In genomic region chr7:139133335-139134139, GRCh38 we compare ENCODE assay signal across 8 cellular contexts. TPM values are rescaled to one million over a fixed set of nuclear protein-coding genes. Genes with fewer than 3 reads are reported as not detected.
A peak's percentile ranks its signal among the peaks of the same experiment; 100 is the strongest.
DNase-seq lines count a peak whose midpoint lies in the region; ATAC-seq, FAIRE-seq and TF ChIP-seq lines count a peak whose summit lies in the region.

No MANE protein-coding gene starts in this region.

- H3K4me3 ChIP-seq in AG10803 (ENCODE audit: low read length) (peak overlapping the region; percentile 87), kidney (ENCODE audit: low read length in 2 of 2) (peak overlapping the region; percentile 85 to 95)

- ATAC-seq in GM19023 (IDR thresholded peaks at IDR 0.05; ENCODE audit: unreplicated experiment) (peak; percentile 99), HG03175 (IDR thresholded peaks at IDR 0.05; ENCODE audit: unreplicated experiment) (peak; percentile 98)

- H3K27ac ChIP-seq in kidney (ENCODE audit: low read depth in 2 of 2, low read length in 2 of 2): peak overlapping the region; percentile 49 to 51

- peaks cover 0 to 6% of the 10 kb centered on the region in 2 donors for H3K4me1 ChIP-seq in kidney (ENCODE audit: control insufficient read depth in 1 of 2, insufficient read depth in 1 of 2, low read depth in 1 of 2, low read length in 2 of 2)

- FAIRE-seq in kidney (lab: Jason Lieb, UNC): no peak

- peak; percentile 87 for DNase-seq in AG10803 (ENCODE audit: low read depth)
- DNase-seq in NCI-H345 treated with DMSO at 0.1 percent for 48 hours (lab: John Stamatoyannopoulos, UW; ENCODE audit: unreplicated experiment): peak; percentile 75
- peak; percentile 77 for DNase-seq in activated CD4-positive, CD25-positive, alpha-beta regulatory T cell treated with anti-CD3 and anti-CD28 coated beads, Interleukin-2, amount 50 U/mL, for 72 hours
- DNase-seq in cerebellar cortex (ENCODE audit: low spot score): peak; percentile 91
- peak; percentile 95 for DNase-seq in kidney
- peak; percentile 84 to 87 (median 85) for DNase-seq in stimulated activated CD4-positive, alpha-beta T cell treated with anti-CD3 and anti-CD28 coated beads, Interleukin-12 subunit alpha, Interleukin-12 subunit beta, amount 100 ng/mL, for 48 hours (ENCODE audit: low read depth in 2 of 3, low spot score in 1 of 3)

- no peaks in the 10 kb centered on the region for H3K9me3 ChIP-seq in kidney (ENCODE audit: control insufficient read depth in 1 of 2, low read length in 2 of 2)

- H3K9ac ChIP-seq in kidney (ENCODE audit: low read length in 2 of 2): peak overlapping the region; percentile 33 to 83

- intact Hi-C loops in kidney (cut with DNase I): no loop called here

- no peak for TF ChIP-seq CTCF in AG10803 (conservative IDR thresholded peaks at IDR 0.05; ENCODE audit: low read length)
- no peak for TF ChIP-seq CTCF in kidney (IDR thresholded peaks at IDR 0.05; ENCODE audit: borderline replicate concordance, extremely low read depth, insufficient read depth)

- H3K36me3 ChIP-seq in kidney (ENCODE audit: control insufficient read depth in 1 of 2, insufficient read depth in 2 of 2, low read length in 2 of 2): no peaks in the 10 kb centered on the region

RNA-seq across cellular contexts. Expression of gene ZC3HAV1, which starts 24.0 kb away (rescaled TPM):
- 40.2 TPM for total RNA-seq in kidney
- polyA plus RNA-seq in kidney (ENCODE audit: insufficient read depth, low read depth, low replicate concordance): 11.1 TPM

Comparison
In these comparisons a context has a peak if more than half of its experiments do, and no peak if none do; other contexts are left out.
1. Peak in every context shown above with its lines: DNase-seq, ATAC-seq, H3K4me3 ChIP-seq and H3K27ac ChIP-seq.